ENCODE assay signal across 18 cellular contexts in genomic region chr12:27309293-27309994, GRCh38. TPM values are rescaled to one million over a fixed set of nuclear protein-coding genes. Genes with fewer than 3 reads are reported as not detected.
DNase-seq lines count a peak whose midpoint lies in the region; ATAC-seq and TF ChIP-seq lines count a peak whose summit lies in the region.
"Had no signal": no experiment of that assay in that cellular context is flagged by ENCODE, and none has a peak within 500 bp of the region (broad histone marks: within the 10 kb centered on the region; RNA-seq: fewer than 3 reads in every experiment).

No MANE protein-coding gene starts in this region.

- peaks cover 26% of the 10 kb centered on the region for H3K4me1 Mint-ChIP-seq in activated CD8-positive, alpha-beta memory T cell treated with anti-CD3 and anti-CD28 coated beads, Interleukin-2, amount 10 ng/mL, durations not matched to agents 7 days and 5 days
- H3K4me1 Mint-ChIP-seq in nephron progenitor cell, result no peaks in the 10 kb centered on the region

- peaks cover 19% of the 10 kb centered on the region for H3K36me3 Mint-ChIP-seq in activated CD8-positive, alpha-beta memory T cell treated with anti-CD3 and anti-CD28 coated beads, Interleukin-2, amount 10 ng/mL, durations not matched to agents 7 days and 5 days
- H3K36me3 Mint-ChIP-seq in nephron progenitor cell (ENCODE audit: low read depth), result peaks cover 38% of the 10 kb centered on the region

- peak overlapping the region; percentile 74 for H3K27ac Mint-ChIP-seq in activated CD8-positive, alpha-beta memory T cell treated with anti-CD3 and anti-CD28 coated beads, Interleukin-2, amount 10 ng/mL, durations not matched to agents 7 days and 5 days
- H3K27ac Mint-ChIP-seq in nephron progenitor cell, result peak overlapping the region; percentile 38
- H3K27ac Mint-ChIP-seq: activated CD4-positive, alpha-beta T cell treated with anti-CD3 and anti-CD28 coated beads for 36 hours; activated T-cell treated with anti-CD3 and anti-CD28 coated beads, Interleukin-2, amount 50 U/mL, for 24 hours; CD4-positive, alpha-beta T cell; effector memory CD8-positive, alpha-beta T cell had no signal

- no peak for ATAC-seq in activated CD8-positive, alpha-beta memory T cell treated with anti-CD3 and anti-CD28 coated beads, Interleukin-2, amount 10 ng/mL, durations not matched to agents 7 days and 5 days
- ATAC-seq in GM21390 (IDR thresholded peaks at IDR 0.05; ENCODE audit: unreplicated experiment) (peak; percentile 72), HG03196 (IDR thresholded peaks at IDR 0.05; ENCODE audit: unreplicated experiment) (peak; percentile 48)
- ATAC-seq: activated CD4-positive, alpha-beta T cell treated with anti-CD3 and anti-CD28 coated beads for 36 hours; effector memory CD8-positive, alpha-beta T cell; left lobe of liver; upper lobe of right lung had no signal

- no peak overlapping the region for H3K4me3 Mint-ChIP-seq in activated CD8-positive, alpha-beta memory T cell treated with anti-CD3 and anti-CD28 coated beads, Interleukin-2, amount 10 ng/mL, durations not matched to agents 7 days and 5 days
- H3K4me3 Mint-ChIP-seq in nephron progenitor cell, result no peak overlapping the region
- H3K4me3 Mint-ChIP-seq: activated CD4-positive, alpha-beta T cell treated with anti-CD3 and anti-CD28 coated beads for 36 hours; activated T-cell treated with anti-CD3 and anti-CD28 coated beads, Interleukin-2, amount 50 U/mL, for 24 hours; CD4-positive, alpha-beta T cell; effector memory CD8-positive, alpha-beta T cell had no signal

- no peak for DNase-seq in activated CD8-positive, alpha-beta memory T cell treated with anti-CD3 and anti-CD28 coated beads, Interleukin-2, amount 10 ng/mL, durations not matched to agents 7 days and 5 days
- DNase-seq in activated CD8-positive, alpha-beta memory T cell treated with anti-CD3 and anti-CD28 coated beads, Interleukin-2, amount 50 U/mL, for 4 hours, result no peak
- no peak for DNase-seq in nephron progenitor cell
- no peak for DNase-seq in NOMO-1 treated with dmso at 0.1 percent for 144 hours (lab: John Stamatoyannopoulos, UW; ENCODE audit: unreplicated experiment)
- no peak for DNase-seq in D341Med (ENCODE audit: low spot score)
- DNase-seq in inferior parietal cortex (ENCODE audit: extremely low spot score), result no peak
- DNase-seq: ACHN; activated CD4-positive, alpha-beta T cell treated with anti-CD3 and anti-CD28 coated beads for 36 hours; activated T-cell treated with anti-CD3 and anti-CD28 coated beads, Interleukin-2, amount 50 U/mL, for 24 hours; CD4-positive, alpha-beta T cell; DND-41; effector memory CD8-positive, alpha-beta T cell; NCI-H1417 treated with DMSO at 0.1 percent for 48 hours; stimulated activated naive CD4-positive, alpha-beta T cell treated with Interleukin-2 at 50 U/mL for 16 hours; upper lobe of right lung had no signal

- TF ChIP-seq CTCF in nephron progenitor cell (IDR thresholded peaks at IDR 0.05), result no peak

- CTCF ChIA-PET in activated CD8-positive, alpha-beta memory T cell treated with anti-CD3 and anti-CD28 coated beads, Interleukin-2, amount 10 ng/mL, durations not matched to agents 7 days and 5 days (lab: Charles Lee), result interaction anchor here (1.3 to 5.7 kb wide), 5 partner anchors 8 to 294 kb away, joined by 3 to 41 read pairs (median 5); partner anchors contain the start of genes BMAL2 and MED21

- H3K9me3 Mint-ChIP-seq in activated CD8-positive, alpha-beta memory T cell treated with anti-CD3 and anti-CD28 coated beads, Interleukin-2, amount 10 ng/mL, durations not matched to agents 7 days and 5 days (ENCODE audit: low read depth), result no peaks in the 10 kb centered on the region
- no peaks in the 10 kb centered on the region for H3K9me3 Mint-ChIP-seq in nephron progenitor cell
- H3K9me3 Mint-ChIP-seq: activated T-cell treated with anti-CD3 and anti-CD28 coated beads, Interleukin-2, amount 50 U/mL, for 24 hours; CD4-positive, alpha-beta T cell; effector memory CD8-positive, alpha-beta T cell had no signal

- H3K27me3 Mint-ChIP-seq in activated CD8-positive, alpha-beta memory T cell treated with anti-CD3 and anti-CD28 coated beads, Interleukin-2, amount 10 ng/mL, durations not matched to agents 7 days and 5 days, result no peaks in the 10 kb centered on the region
- H3K27me3 Mint-ChIP-seq in nephron progenitor cell (ENCODE audit: low read depth, poor library complexity), result no peaks in the 10 kb centered on the region
- H3K27me3 Mint-ChIP-seq: activated CD4-positive, alpha-beta T cell treated with anti-CD3 and anti-CD28 coated beads for 36 hours; activated T-cell treated with anti-CD3 and anti-CD28 coated beads, Interleukin-2, amount 50 U/mL, for 24 hours; CD4-positive, alpha-beta T cell; effector memory CD8-positive, alpha-beta T cell had no signal

RNA-seq across cellular contexts. Expression of gene BMAL2, which starts 23.2 kb away (rescaled TPM):
- total RNA-seq in activated CD8-positive, alpha-beta memory T cell treated with anti-CD3 and anti-CD28 coated beads, Interleukin-2, amount 10 ng/mL, durations not matched to agents 7 days and 5 days, result 10 to 100 TPM; 23.1 to 38.4 TPM
